10 cellular contexts compared by ENCODE assay signal in genomic region chr16:1779741-1780676, GRCh38. TPM values are rescaled to one million over a fixed set of nuclear protein-coding genes. Genes with fewer than 3 reads are reported as not detected.
DNase-seq lines count a peak whose midpoint lies in the region; ATAC-seq, FAIRE-seq and TF ChIP-seq lines count a peak whose summit lies in the region.
"Had no signal": no experiment of that assay in that cellular context is flagged by ENCODE, and none has a peak within 500 bp of the region (broad histone marks: within the 10 kb centered on the region; RNA-seq: fewer than 3 reads in every experiment).

No MANE protein-coding gene starts in this region.

- H3K27ac Mint-ChIP-seq in CD8-positive, alpha-beta memory T cell, result peak overlapping the region in 3 of 8 donors; percentile 17 to 85 (median 50)
- peak overlapping the region in 2 of 9 donors; percentile 21 to 22 for H3K27ac Mint-ChIP-seq in naive thymus-derived CD4-positive, alpha-beta T cell

- H3K27me3 Mint-ChIP-seq in CD8-positive, alpha-beta memory T cell, result peaks cover 0 to 2% of the 10 kb centered on the region in 2 donors
- peaks cover 0 to 2% (median 0%) of the 10 kb centered on the region in 5 donors for H3K27me3 Mint-ChIP-seq in naive thymus-derived CD4-positive, alpha-beta T cell

- H2AFZ ChIP-seq in K562 (ENCODE audit: low read depth, low read length), result no peak overlapping the region
- H2AFZ ChIP-seq in MM.1S (ENCODE audit: low read length), result no peak overlapping the region

- 0 out of 2 replicates have a peak, but pooled peaks cover 3% of the 10 kb centered on the region for H4K20me1 ChIP-seq in K562 (replicated peaks; ENCODE audit: control insufficient read depth, insufficient read depth, low read length)
- no peaks in the 10 kb centered on the region for H4K20me1 ChIP-seq in MM.1S (ENCODE audit: insufficient read depth, low read length)

- no peaks in the 10 kb centered on the region for H3K9me3 Mint-ChIP-seq in CD8-positive, alpha-beta memory T cell
- H3K9me3 Mint-ChIP-seq in naive thymus-derived CD4-positive, alpha-beta T cell, result no peaks in the 10 kb centered on the region

- TF ChIP-seq CTCF in K562 (IDR thresholded peaks at IDR 0.05 in 2 of 3, conservative IDR thresholded peaks at IDR 0.05 in 1 of 3; ENCODE audit: insufficient read depth in 2 of 3, low read depth in 1 of 3, low read length in 3 of 3) (no peak), MM.1S (IDR thresholded peaks at IDR 0.05; ENCODE audit: low read length) (no peak), vagina (IDR thresholded peaks at IDR 0.05) (no peak)

- H3K9ac ChIP-seq in K562 (ENCODE audit: insufficient read depth in 1 of 2, low read depth in 2 of 2, low read length in 2 of 2) (peak overlapping the region in 1 of 2 experiments; percentile 84; a peak in 2 of 4 replicates), MM.1S (ENCODE audit: low read length) (no peak overlapping the region)

- in situ Hi-C loops in K562 (cut with MboI), result loop anchor here (5.0 kb wide), 1 partner anchor 152 kb away; no protein-coding TSS in a partner anchor

- H3K36me3 ChIP-seq in CD8-positive, alpha-beta memory T cell (ENCODE audit: insufficient read depth, low read length), result no peaks in the 10 kb centered on the region
- H3K36me3 ChIP-seq in K562 (ENCODE audit: control insufficient read depth, insufficient read depth, low read length), result peaks cover 52% of the 10 kb centered on the region; the same call in 2 of the 3 replicates
- peaks cover 0 to 52% (median 0%) of the 10 kb centered on the region in 3 experiments for H3K36me3 ChIP-seq in naive thymus-derived CD4-positive, alpha-beta T cell (ENCODE audit: control insufficient read depth in 2 of 3, insufficient read depth in 3 of 3, low read length in 3 of 3)
- H3K36me3 ChIP-seq in MM.1S (replicated peaks; ENCODE audit: insufficient read depth, low read length), result no peaks in the 10 kb centered on the region
- peaks cover 0 to 38% of the 10 kb centered on the region in 2 donors for H3K36me3 ChIP-seq in vagina

- H3K9me2 ChIP-seq in MM.1S (replicated peaks; ENCODE audit: insufficient read depth, low read length), result no peaks in the 10 kb centered on the region

- H3K4me3 ChIP-seq in CD8-positive, alpha-beta memory T cell (ENCODE audit: low read length), result no peak overlapping the region
- no peak overlapping the region for H3K4me3 ChIP-seq in K562
- H3K4me3 ChIP-seq in naive thymus-derived CD4-positive, alpha-beta T cell (ENCODE audit: low read length), result no peak overlapping the region
- H3K4me3 ChIP-seq in MM.1S (ENCODE audit: low read length), result no peak overlapping the region
- H3K4me3 ChIP-seq in vagina, result no peak overlapping the region

- ATAC-seq in K562 (no peak), HG03196 (IDR thresholded peaks at IDR 0.05; ENCODE audit: unreplicated experiment) (no peak)
- no peak for ATAC-seq in naive thymus-derived CD4-positive, alpha-beta T cell

- no TSS peak for BruUV-seq in K562 (replicated peaks; lab: Mats Ljungman, UMichigan)

- no peaks in the 10 kb centered on the region for H3K9me3 ChIP-seq in CD8-positive, alpha-beta memory T cell (ENCODE audit: low read length)
- H3K9me3 ChIP-seq in K562 (replicated peaks; ENCODE audit: control insufficient read depth, insufficient read depth, low read depth, low read length) (no peaks in the 10 kb centered on the region), MM.1S (replicated peaks; ENCODE audit: insufficient read depth, low read length) (no peaks in the 10 kb centered on the region), vagina (no peaks in the 10 kb centered on the region)
- no peaks in the 10 kb centered on the region for H3K9me3 ChIP-seq in naive thymus-derived CD4-positive, alpha-beta T cell (ENCODE audit: control insufficient read depth in 2 of 3, low read length in 3 of 3)

- intact Hi-C loops in K562 (cut with micrococcal nuclease), result loop anchor here (5.0 kb wide), 1 partner anchor 168 kb away; the partner anchor contains the start of genes CRAMP1 and IFT140
- intact Hi-C loops in naive thymus-derived CD4-positive, alpha-beta T cell (cut with micrococcal nuclease), result loop anchor here (10.0 kb wide), 5 partner anchors 355 to 1195 kb away; partner anchors contain the start of genes TRAF7 (in 2 of the 2), UBE2I (in 1 of the 2) and UQCC4 (in 1 of the 2)
- intact Hi-C loops in vagina (cut with DNase I), result no loop called here

- no peak for TF ChIP-seq RAD21 in Ishikawa (IDR thresholded peaks at IDR 0.05; ENCODE audit: low read depth)
- no peak for TF ChIP-seq RAD21 in K562 (CRISPR knock-in tag; conservative IDR thresholded peaks at IDR 0.05 in 1 of 2, IDR thresholded peaks at IDR 0.05 in 1 of 2)

- no peaks in the 10 kb centered on the region for H3K27me3 ChIP-seq in CD8-positive, alpha-beta memory T cell (ENCODE audit: insufficient read depth, low read length, poor library complexity, severe bottlenecking)
- H3K27me3 ChIP-seq in K562 (ENCODE audit: control insufficient read depth in 2 of 2, insufficient read depth in 2 of 2, low read length in 2 of 2) (no peaks in the 10 kb centered on the region), MM.1S (replicated peaks; ENCODE audit: insufficient read depth, low read length) (no peaks in the 10 kb centered on the region), vagina (no peaks in the 10 kb centered on the region)
- H3K27me3 ChIP-seq in naive thymus-derived CD4-positive, alpha-beta T cell (ENCODE audit: control insufficient read depth in 2 of 2, insufficient read depth in 2 of 2, low read length in 2 of 2), result no peaks in the 10 kb centered on the region

- H3K9me1 ChIP-seq in K562 (ENCODE audit: control insufficient read depth, insufficient read depth, low read length), result peaks cover 2% of the 10 kb centered on the region

- DNase-seq in CD8-positive, alpha-beta memory T cell, result peak in 1 of 5 donors; percentile 48
- DNase-seq in K562 (ENCODE audit: extremely low read depth in 1 of 4, low spot score in 3 of 4) (no peak), MM.1S (no peak), islet precursor cell (no peak), vagina (ENCODE audit: extremely low spot score in 2 of 2) (no peak)
- no peak for DNase-seq in naive thymus-derived CD4-positive, alpha-beta T cell
- DNase-seq: NCI-H1092 treated with DMSO at 0.1 percent for 48 hours, NCI-H748 treated with DMSO at 0.1 percent for 48 hours had no signal

- WGBS in K562 (ENCODE audit: insufficient coverage, low coverage, missing lambda C conversion rate), result 80% methylated on average over 18 of the region's 27 CpGs

- CTCF ChIA-PET in CD8-positive, alpha-beta memory T cell (lab: Charles Lee), result interaction anchor here (0.6 kb wide), 1 partner anchor 76 kb away, joined by 3 read pairs; no protein-coding TSS in a partner anchor
- CTCF ChIA-PET in K562 (lab: Yijun Ruan, JAX; ENCODE audit: low intra/inter-chr PET ratio), result no interaction called here
- CTCF ChIA-PET in naive thymus-derived CD4-positive, alpha-beta T cell (lab: Charles Lee), result no interaction called here

- TF ChIP-seq POLR2A in K562 (conservative IDR thresholded peaks at IDR 0.05) (peak; percentile 48), vagina (IDR thresholded peaks at IDR 0.05) (no peak)

- peaks cover 0 to 43% (median 0%) of the 10 kb centered on the region in 3 donors for H3K36me3 Mint-ChIP-seq in CD8-positive, alpha-beta memory T cell
- H3K36me3 Mint-ChIP-seq in naive thymus-derived CD4-positive, alpha-beta T cell, result peaks cover 0 to 3% (median 0%) of the 10 kb centered on the region in 5 donors

- POLR2A ChIA-PET in CD8-positive, alpha-beta memory T cell (lab: Charles Lee), result no interaction called here
- POLR2A ChIA-PET in K562 (lab: Yijun Ruan, JAX), result interaction anchor here (0.6 to 1.4 kb wide), 4 partner anchors 10 to 155 kb away, joined by 3 read pairs; partner anchors contain the start of gene IGFALS
- POLR2A ChIA-PET in naive thymus-derived CD4-positive, alpha-beta T cell (lab: Charles Lee), result interaction anchor here (0.6 to 3.7 kb wide), 2 partner anchors 9 to 37 kb away, joined by 3 to 93 read pairs; partner anchors contain the start of genes EME2, MRPS34 and NME3

- H3K4me1 ChIP-seq in CD8-positive, alpha-beta memory T cell (ENCODE audit: insufficient read depth, low read length), result peaks cover 27% of the 10 kb centered on the region
- H3K4me1 ChIP-seq in K562 (replicated peaks in 1 of 2; ENCODE audit: control insufficient read depth in 2 of 2, insufficient read depth in 2 of 2, low read length in 2 of 2), result peaks cover 4 to 86% of the 10 kb centered on the region in 2 experiments; a peak in 3 of 5 replicates
- H3K4me1 ChIP-seq in naive thymus-derived CD4-positive, alpha-beta T cell (ENCODE audit: control insufficient read depth in 2 of 2, insufficient read depth in 2 of 2, low read length in 2 of 2), result peaks cover 13 to 19% of the 10 kb centered on the region in 2 donors
- H3K4me1 ChIP-seq in MM.1S (ENCODE audit: low read length), result peaks cover 4% of the 10 kb centered on the region; the same call in 1 of the 2 replicates
- H3K4me1 ChIP-seq in vagina, result peaks cover 52% of the 10 kb centered on the region

- peak overlapping the region in 6 of 7 donors; percentile 61 to 89 (median 81) for H3K4me3 Mint-ChIP-seq in CD8-positive, alpha-beta memory T cell
- H3K4me3 Mint-ChIP-seq in naive thymus-derived CD4-positive, alpha-beta T cell, result peak overlapping the region in 8 of 10 donors; percentile 20 to 95 (median 34)

- TF ChIP-seq EP300 in Ishikawa (IDR thresholded peaks at IDR 0.05; ENCODE audit: borderline replicate concordance) (no peak), K562 (IDR thresholded peaks at IDR 0.05; ENCODE audit: low read length) (no peak)

- H3K4me1 Mint-ChIP-seq in CD8-positive, alpha-beta memory T cell, result peaks cover 13 to 39% (median 23%) of the 10 kb centered on the region in 3 donors
- H3K4me1 Mint-ChIP-seq in naive thymus-derived CD4-positive, alpha-beta T cell, result peaks cover 0 to 42% (median 21%) of the 10 kb centered on the region in 7 donors

- no peak overlapping the region for H3K27ac ChIP-seq in CD8-positive, alpha-beta memory T cell (ENCODE audit: low read depth, low read length)
- H3K27ac ChIP-seq in K562 (ENCODE audit: extremely low read depth, low read depth, low read length) (no peak overlapping the region), MM.1S (ENCODE audit: low read length) (no peak overlapping the region), vagina (no peak overlapping the region)
- no peak overlapping the region for H3K27ac ChIP-seq in naive thymus-derived CD4-positive, alpha-beta T cell (ENCODE audit: low read depth, low read length)

- no peak overlapping the region for H3K4me2 ChIP-seq in K562 (ENCODE audit: insufficient read depth, low read length)
- no peak overlapping the region for H3K4me2 ChIP-seq in MM.1S (ENCODE audit: low read depth, low read length)

- H3K79me2 ChIP-seq in K562 (ENCODE audit: control insufficient read depth, insufficient read depth, low read length) (peaks cover 31% of the 10 kb centered on the region), MM.1S (ENCODE audit: low read length) (peaks cover 56% of the 10 kb centered on the region)

- H3F3A ChIP-seq in MM.1S (ENCODE audit: insufficient read depth, low read length), result peaks cover 17% of the 10 kb centered on the region; the same call in 1 of the 2 replicates

- no peak for FAIRE-seq in K562 (lab: Jason Lieb, UNC)

RNA-seq across cellular contexts. Expression of gene SPSB3, which starts 2.4 kb away (rescaled TPM):
- 10 to 100 TPM; 30.6 to 31.5 TPM for total RNA-seq in CD8-positive, alpha-beta memory T cell
- 63.9 TPM for polyA plus RNA-seq in CD8-positive, alpha-beta memory T cell
- 26.2 and 74.9 TPM in 2 replicates for total RNA-seq in K562 (2011; cell fraction: chromatin; rRNA removed; ENCODE audit: low replicate concordance)
- 64.9 and 70.4 TPM in 2 replicates for total RNA-seq in K562 (2011; cell fraction: nucleolus; rRNA removed)
- total RNA-seq in K562 (2011; cell fraction: nucleoplasm; rRNA removed), result 32.1 and 39.0 TPM in 2 replicates
- total RNA-seq in K562 (2014; rRNA removed) (22.9 and 25.2 TPM in 2 replicates), K562 (2014; rRNA removed; fragmentation: Illumina TruSeq; extraction: Trizol) (2.1 and 2.2 TPM in 2 replicates), K562 (2015; rRNA removed; fragmentation: Illumina TruSeq; extraction: Trizol) (7.1 and 9.5 TPM in 2 replicates), K562 (2021) (20.9 and 22.1 TPM in 2 replicates), vagina (75.9 TPM)
- polyA plus RNA-seq in K562 (2011; rRNA removed) (11.9 and 20.4 TPM in 2 replicates), K562 (2014; fragmentation: Illumina TruSeq; extraction: Trizol) (3.9 and 10.0 TPM in 2 replicates), K562 (2014; fragmentation: Nextera tagmentation; extraction: Ambion mirVana) (1 to 10 TPM in 1 of 2 experiments, under 1 TPM in 1; 0.39 to 1.3 TPM), K562 (2014; rRNA removed) (29.4 and 37.4 TPM in 2 replicates)
- 22.4 and 38.9 TPM in 2 replicates for polyA plus RNA-seq in K562 (2011; cell fraction: cytosol; rRNA removed)
- 113 and 172 TPM in 2 replicates for polyA plus RNA-seq in K562 (2011; cell fraction: nucleus; rRNA removed)
- polyA plus RNA-seq in K562 (2012), result 15.5 and 42.6 TPM in 2 replicates
- 3.1 and 4.7 TPM in 2 replicates for polyA minus RNA-seq in K562 (2011; rRNA and poly(A)+ RNA removed)
- 5.5 and 9.3 TPM in 2 replicates for polyA minus RNA-seq in K562 (2011; cell fraction: cytosol; rRNA and poly(A)+ RNA removed)
- 16.6 and 19.7 TPM in 2 replicates for polyA minus RNA-seq in K562 (2011; cell fraction: nucleus; rRNA and poly(A)+ RNA removed)
- total RNA-seq in naive thymus-derived CD4-positive, alpha-beta T cell, result 100 to 1,000 TPM in 2 of 5 experiments, 10 to 100 TPM in 3; 38.2 to 127 (median 72.3) TPM
- polyA plus RNA-seq in naive thymus-derived CD4-positive, alpha-beta T cell, result 10 to 100 TPM; 38.7 to 58.9 TPM

RNA-seq across cellular contexts. Expression of gene NUBP2, which starts 2.8 kb away (rescaled TPM):
- total RNA-seq in CD8-positive, alpha-beta memory T cell, result 10 to 100 TPM; 73.9 to 82.8 TPM
- 96.6 TPM for polyA plus RNA-seq in CD8-positive, alpha-beta memory T cell
- 40.1 and 114 TPM in 2 replicates for total RNA-seq in K562 (2011; cell fraction: chromatin; rRNA removed; ENCODE audit: low replicate concordance)
- total RNA-seq in K562 (2011; cell fraction: nucleolus; rRNA removed), result 99.9 and 115 TPM in 2 replicates
- 47.3 and 54.8 TPM in 2 replicates for total RNA-seq in K562 (2011; cell fraction: nucleoplasm; rRNA removed)
- total RNA-seq in K562 (2014; rRNA removed) (115 and 140 TPM in 2 replicates), K562 (2014; rRNA removed; fragmentation: Illumina TruSeq; extraction: Trizol) (3.3 and 4.4 TPM in 2 replicates), K562 (2015; rRNA removed; fragmentation: Illumina TruSeq; extraction: Trizol) (36.1 and 41.8 TPM in 2 replicates), K562 (2021) (84.8 and 95.8 TPM in 2 replicates), vagina (40.8 TPM)
- polyA plus RNA-seq in K562 (2011; rRNA removed) (24.0 and 30.8 TPM in 2 replicates), K562 (2014; fragmentation: Illumina TruSeq; extraction: Trizol) (11.4 and 42.6 TPM in 2 replicates), K562 (2014; fragmentation: Nextera tagmentation; extraction: Ambion mirVana) (1 to 10 TPM; 1.8 to 7.7 TPM), K562 (2014; rRNA removed) (97.1 and 104 TPM in 2 replicates)
- polyA plus RNA-seq in K562 (2011; cell fraction: cytosol; rRNA removed), result 57.0 and 157 TPM in 2 replicates
- 110 and 151 TPM in 2 replicates for polyA plus RNA-seq in K562 (2011; cell fraction: nucleus; rRNA removed)
- 64.4 and 77.9 TPM in 2 replicates for polyA plus RNA-seq in K562 (2012)
- 6.1 and 8.5 TPM in 2 replicates for polyA minus RNA-seq in K562 (2011; rRNA and poly(A)+ RNA removed)
- polyA minus RNA-seq in K562 (2011; cell fraction: cytosol; rRNA and poly(A)+ RNA removed), result 31.0 and 38.0 TPM in 2 replicates
- 27.2 and 34.2 TPM in 2 replicates for polyA minus RNA-seq in K562 (2011; cell fraction: nucleus; rRNA and poly(A)+ RNA removed)
- 10 to 100 TPM; 39.3 to 60.2 (median 48.6) TPM for total RNA-seq in naive thymus-derived CD4-positive, alpha-beta T cell
- 10 to 100 TPM; 96.7 to 98.9 TPM for polyA plus RNA-seq in naive thymus-derived CD4-positive, alpha-beta T cell

RNA-seq across cellular contexts. Expression of gene MRPS34, which starts 7.1 kb away (rescaled TPM):
- total RNA-seq in CD8-positive, alpha-beta memory T cell, result 100 to 1,000 TPM; 172 to 176 TPM
- polyA plus RNA-seq in CD8-positive, alpha-beta memory T cell, result 155 TPM
- total RNA-seq in K562 (2011; cell fraction: chromatin; rRNA removed; ENCODE audit: low replicate concordance), result 21.2 and 69.4 TPM in 2 replicates
- 82.5 and 101 TPM in 2 replicates for total RNA-seq in K562 (2011; cell fraction: nucleolus; rRNA removed)
- 42.6 and 57.2 TPM in 2 replicates for total RNA-seq in K562 (2011; cell fraction: nucleoplasm; rRNA removed)
- total RNA-seq in K562 (2014; rRNA removed), result 334 and 370 TPM in 2 replicates
- 70.9 and 92.7 TPM in 2 replicates for total RNA-seq in K562 (2014; rRNA removed; fragmentation: Illumina TruSeq; extraction: Trizol)
- 188 and 213 TPM in 2 replicates for total RNA-seq in K562 (2015; rRNA removed; fragmentation: Illumina TruSeq; extraction: Trizol)
- 230 and 244 TPM in 2 replicates for total RNA-seq in K562 (2021)
- polyA plus RNA-seq in K562 (2011; rRNA removed), result 92.8 and 97.8 TPM in 2 replicates
- 104 and 232 TPM in 2 replicates for polyA plus RNA-seq in K562 (2011; cell fraction: cytosol; rRNA removed)
- 111 and 142 TPM in 2 replicates for polyA plus RNA-seq in K562 (2011; cell fraction: nucleus; rRNA removed)
- polyA plus RNA-seq in K562 (2012), result 116 and 130 TPM in 2 replicates
- polyA plus RNA-seq in K562 (2014; fragmentation: Illumina TruSeq; extraction: Trizol), result 70.4 and 139 TPM in 2 replicates
- 10 to 100 TPM in 1 of 2 experiments, 1 to 10 TPM in 1; 5.2 to 10.9 TPM for polyA plus RNA-seq in K562 (2014; fragmentation: Nextera tagmentation; extraction: Ambion mirVana)
- polyA plus RNA-seq in K562 (2014; rRNA removed), result 252 and 261 TPM in 2 replicates
- 34.1 and 34.5 TPM in 2 replicates for polyA minus RNA-seq in K562 (2011; rRNA and poly(A)+ RNA removed)
- 54.0 and 82.0 TPM in 2 replicates for polyA minus RNA-seq in K562 (2011; cell fraction: cytosol; rRNA and poly(A)+ RNA removed)
- 29.9 and 37.0 TPM in 2 replicates for polyA minus RNA-seq in K562 (2011; cell fraction: nucleus; rRNA and poly(A)+ RNA removed)
- total RNA-seq in naive thymus-derived CD4-positive, alpha-beta T cell, result 100 to 1,000 TPM in 1 of 5 experiments, 10 to 100 TPM in 4; 41.6 to 115 (median 49.5) TPM
- 100 to 1,000 TPM; 124 to 162 TPM for polyA plus RNA-seq in naive thymus-derived CD4-positive, alpha-beta T cell
- 89.6 TPM for total RNA-seq in vagina

RNA-seq across cellular contexts. Expression of gene EME2, which starts 7.4 kb away (rescaled TPM):
- total RNA-seq in CD8-positive, alpha-beta memory T cell, result 10 to 100 TPM; 21.0 to 21.6 TPM
- 1.6 TPM for polyA plus RNA-seq in CD8-positive, alpha-beta memory T cell
- 24.0 and 77.3 TPM in 2 replicates for total RNA-seq in K562 (2011; cell fraction: chromatin; rRNA removed; ENCODE audit: low replicate concordance)
- 56.5 and 58.8 TPM in 2 replicates for total RNA-seq in K562 (2011; cell fraction: nucleolus; rRNA removed)
- total RNA-seq in K562 (2011; cell fraction: nucleoplasm; rRNA removed), result 26.8 and 26.9 TPM in 2 replicates
- total RNA-seq in K562 (2014; rRNA removed) (10.6 and 14.7 TPM in 2 replicates), K562 (2014; rRNA removed; fragmentation: Illumina TruSeq; extraction: Trizol) (1.1 and 1.6 TPM in 2 replicates), K562 (2015; rRNA removed; fragmentation: Illumina TruSeq; extraction: Trizol) (5.4 and 6.9 TPM in 2 replicates), K562 (2021) (19.9 and 20.5 TPM in 2 replicates), vagina (13.5 TPM)
- polyA plus RNA-seq in K562 (2011; rRNA removed) (3.3 and 6.2 TPM in 2 replicates), K562 (2014; fragmentation: Illumina TruSeq; extraction: Trizol) (3.5 and 5.3 TPM in 2 replicates), K562 (2014; fragmentation: Nextera tagmentation; extraction: Ambion mirVana) (under 1 TPM; 0.35 to 0.42 TPM), K562 (2014; rRNA removed) (17.3 and 19.8 TPM in 2 replicates)
- 3.2 and 8.1 TPM in 2 replicates for polyA plus RNA-seq in K562 (2011; cell fraction: cytosol; rRNA removed)
- polyA plus RNA-seq in K562 (2011; cell fraction: nucleus; rRNA removed), result 46.3 and 81.6 TPM in 2 replicates
- 7.6 and 8.4 TPM in 2 replicates for polyA plus RNA-seq in K562 (2012)
- 1.7 and 2.1 TPM in 2 replicates for polyA minus RNA-seq in K562 (2011; rRNA and poly(A)+ RNA removed)
- 4.7 and 5.0 TPM in 2 replicates for polyA minus RNA-seq in K562 (2011; cell fraction: cytosol; rRNA and poly(A)+ RNA removed)
- 20.8 and 22.9 TPM in 2 replicates for polyA minus RNA-seq in K562 (2011; cell fraction: nucleus; rRNA and poly(A)+ RNA removed)
- 10 to 100 TPM; 32.2 to 47.5 (median 36.8) TPM for total RNA-seq in naive thymus-derived CD4-positive, alpha-beta T cell
- polyA plus RNA-seq in naive thymus-derived CD4-positive, alpha-beta T cell, result 1 to 10 TPM in 1 of 2 donors, under 1 TPM in 1; 0.59 to 3.8 TPM

RNA-seq across cellular contexts. Expression of gene NME3, which starts 8.7 kb away (rescaled TPM):
- total RNA-seq in CD8-positive, alpha-beta memory T cell, result 10 to 100 TPM; 33.5 to 36.5 TPM
- 71.4 TPM for polyA plus RNA-seq in CD8-positive, alpha-beta memory T cell
- 4.5 and 43.9 TPM in 2 replicates for total RNA-seq in K562 (2011; cell fraction: chromatin; rRNA removed; ENCODE audit: low replicate concordance)
- total RNA-seq in K562 (2011; cell fraction: nucleolus; rRNA removed), result 90.4 and 94.7 TPM in 2 replicates
- 25.3 and 29.3 TPM in 2 replicates for total RNA-seq in K562 (2011; cell fraction: nucleoplasm; rRNA removed)
- total RNA-seq in K562 (2014; rRNA removed) (65.5 and 75.6 TPM in 2 replicates), K562 (2014; rRNA removed; fragmentation: Illumina TruSeq; extraction: Trizol) (0.32 and 1.1 TPM in 2 replicates), K562 (2015; rRNA removed; fragmentation: Illumina TruSeq; extraction: Trizol) (11.5 and 15.2 TPM in 2 replicates), K562 (2021) (57.9 and 66.6 TPM in 2 replicates), vagina (96.0 TPM)
- polyA plus RNA-seq in K562 (2011; rRNA removed) (13.9 and 20.3 TPM in 2 replicates), K562 (2014; fragmentation: Illumina TruSeq; extraction: Trizol) (1.1 and 11.5 TPM in 2 replicates), K562 (2014; fragmentation: Nextera tagmentation; extraction: Ambion mirVana) (1 to 10 TPM in 1 of 2 experiments, under 1 TPM in 1; 0.68 to 4.2 TPM), K562 (2014; rRNA removed) (70.3 and 76.3 TPM in 2 replicates)
- 30.9 and 115 TPM in 2 replicates for polyA plus RNA-seq in K562 (2011; cell fraction: cytosol; rRNA removed)
- polyA plus RNA-seq in K562 (2011; cell fraction: nucleus; rRNA removed), result 128 and 208 TPM in 2 replicates
- polyA plus RNA-seq in K562 (2012), result 44.6 and 58.7 TPM in 2 replicates
- 0.96 and 1.3 TPM in 2 replicates for polyA minus RNA-seq in K562 (2011; rRNA and poly(A)+ RNA removed)
- 9.6 and 11.4 TPM in 2 replicates for polyA minus RNA-seq in K562 (2011; cell fraction: cytosol; rRNA and poly(A)+ RNA removed)
- 26.0 and 31.0 TPM in 2 replicates for polyA minus RNA-seq in K562 (2011; cell fraction: nucleus; rRNA and poly(A)+ RNA removed)
- 10 to 100 TPM; 49.4 to 81.5 (median 58.2) TPM for total RNA-seq in naive thymus-derived CD4-positive, alpha-beta T cell
- 10 to 100 TPM; 70.6 to 71.9 TPM for polyA plus RNA-seq in naive thymus-derived CD4-positive, alpha-beta T cell
